1 cellular context compared by ENCODE assay signal in the genomic region with DNA sequence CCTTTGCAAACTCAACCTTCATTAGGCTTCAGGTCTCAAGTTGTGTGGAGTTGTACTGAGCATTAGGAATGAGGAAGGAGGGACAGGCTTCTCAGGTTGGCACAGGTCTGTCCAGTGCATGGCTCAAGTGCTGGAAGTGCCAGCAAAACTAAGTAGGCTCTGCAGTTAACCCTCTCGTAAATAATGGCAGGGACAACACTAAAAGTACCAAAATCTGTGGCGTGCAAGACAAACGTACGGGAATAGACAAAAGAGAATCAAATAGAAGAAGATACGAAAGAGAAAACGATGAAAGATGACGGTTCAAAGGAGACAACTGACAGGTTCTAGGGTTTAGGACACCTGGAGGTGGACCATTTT.
TF ChIP-seq lines count a peak whose summit lies in the region.

No MANE protein-coding gene starts in this region.

TF ChIP-seq in H1, 55 proteins besides CTCF, POLR2A, EP300 and RAD21:
- TF ChIP-seq SP4 (IDR thresholded peaks at IDR 0.05; ENCODE audit: low read length) (no peak), SP2 (IDR thresholded peaks at IDR 0.05; ENCODE audit: low read length) (no peak), CTBP2 (IDR thresholded peaks at IDR 0.05; ENCODE audit: borderline replicate concordance, insufficient read depth, insufficient read length, low read length) (no peak), SP1 (IDR thresholded peaks at IDR 0.05; ENCODE audit: low read depth, low read length) (no peak), MAFK (IDR thresholded peaks at IDR 0.05; ENCODE audit: low read depth, low read length) (no peak), TAF1 (IDR thresholded peaks at IDR 0.05; ENCODE audit: low read depth, low read length) (no peak), SIX5 (IDR thresholded peaks at IDR 0.05; ENCODE audit: low read depth, low read length) (no peak), GTF2F1 (IDR thresholded peaks at IDR 0.05; ENCODE audit: borderline replicate concordance, low read depth, low read length) (no peak), CREB1 (IDR thresholded peaks at IDR 0.05) (no peak), CEBPB (IDR thresholded peaks at IDR 0.05; ENCODE audit: low read depth, low read length) (no peak), BACH1 (IDR thresholded peaks at IDR 0.05; ENCODE audit: low read length) (no peak), KDM1A (IDR thresholded peaks at IDR 0.05; ENCODE audit: borderline replicate concordance, low read length) (no peak), RFX5 (IDR thresholded peaks at IDR 0.05; ENCODE audit: borderline replicate concordance, low read depth, low read length) (no peak)
- TF ChIP-seq, protein P1, sequence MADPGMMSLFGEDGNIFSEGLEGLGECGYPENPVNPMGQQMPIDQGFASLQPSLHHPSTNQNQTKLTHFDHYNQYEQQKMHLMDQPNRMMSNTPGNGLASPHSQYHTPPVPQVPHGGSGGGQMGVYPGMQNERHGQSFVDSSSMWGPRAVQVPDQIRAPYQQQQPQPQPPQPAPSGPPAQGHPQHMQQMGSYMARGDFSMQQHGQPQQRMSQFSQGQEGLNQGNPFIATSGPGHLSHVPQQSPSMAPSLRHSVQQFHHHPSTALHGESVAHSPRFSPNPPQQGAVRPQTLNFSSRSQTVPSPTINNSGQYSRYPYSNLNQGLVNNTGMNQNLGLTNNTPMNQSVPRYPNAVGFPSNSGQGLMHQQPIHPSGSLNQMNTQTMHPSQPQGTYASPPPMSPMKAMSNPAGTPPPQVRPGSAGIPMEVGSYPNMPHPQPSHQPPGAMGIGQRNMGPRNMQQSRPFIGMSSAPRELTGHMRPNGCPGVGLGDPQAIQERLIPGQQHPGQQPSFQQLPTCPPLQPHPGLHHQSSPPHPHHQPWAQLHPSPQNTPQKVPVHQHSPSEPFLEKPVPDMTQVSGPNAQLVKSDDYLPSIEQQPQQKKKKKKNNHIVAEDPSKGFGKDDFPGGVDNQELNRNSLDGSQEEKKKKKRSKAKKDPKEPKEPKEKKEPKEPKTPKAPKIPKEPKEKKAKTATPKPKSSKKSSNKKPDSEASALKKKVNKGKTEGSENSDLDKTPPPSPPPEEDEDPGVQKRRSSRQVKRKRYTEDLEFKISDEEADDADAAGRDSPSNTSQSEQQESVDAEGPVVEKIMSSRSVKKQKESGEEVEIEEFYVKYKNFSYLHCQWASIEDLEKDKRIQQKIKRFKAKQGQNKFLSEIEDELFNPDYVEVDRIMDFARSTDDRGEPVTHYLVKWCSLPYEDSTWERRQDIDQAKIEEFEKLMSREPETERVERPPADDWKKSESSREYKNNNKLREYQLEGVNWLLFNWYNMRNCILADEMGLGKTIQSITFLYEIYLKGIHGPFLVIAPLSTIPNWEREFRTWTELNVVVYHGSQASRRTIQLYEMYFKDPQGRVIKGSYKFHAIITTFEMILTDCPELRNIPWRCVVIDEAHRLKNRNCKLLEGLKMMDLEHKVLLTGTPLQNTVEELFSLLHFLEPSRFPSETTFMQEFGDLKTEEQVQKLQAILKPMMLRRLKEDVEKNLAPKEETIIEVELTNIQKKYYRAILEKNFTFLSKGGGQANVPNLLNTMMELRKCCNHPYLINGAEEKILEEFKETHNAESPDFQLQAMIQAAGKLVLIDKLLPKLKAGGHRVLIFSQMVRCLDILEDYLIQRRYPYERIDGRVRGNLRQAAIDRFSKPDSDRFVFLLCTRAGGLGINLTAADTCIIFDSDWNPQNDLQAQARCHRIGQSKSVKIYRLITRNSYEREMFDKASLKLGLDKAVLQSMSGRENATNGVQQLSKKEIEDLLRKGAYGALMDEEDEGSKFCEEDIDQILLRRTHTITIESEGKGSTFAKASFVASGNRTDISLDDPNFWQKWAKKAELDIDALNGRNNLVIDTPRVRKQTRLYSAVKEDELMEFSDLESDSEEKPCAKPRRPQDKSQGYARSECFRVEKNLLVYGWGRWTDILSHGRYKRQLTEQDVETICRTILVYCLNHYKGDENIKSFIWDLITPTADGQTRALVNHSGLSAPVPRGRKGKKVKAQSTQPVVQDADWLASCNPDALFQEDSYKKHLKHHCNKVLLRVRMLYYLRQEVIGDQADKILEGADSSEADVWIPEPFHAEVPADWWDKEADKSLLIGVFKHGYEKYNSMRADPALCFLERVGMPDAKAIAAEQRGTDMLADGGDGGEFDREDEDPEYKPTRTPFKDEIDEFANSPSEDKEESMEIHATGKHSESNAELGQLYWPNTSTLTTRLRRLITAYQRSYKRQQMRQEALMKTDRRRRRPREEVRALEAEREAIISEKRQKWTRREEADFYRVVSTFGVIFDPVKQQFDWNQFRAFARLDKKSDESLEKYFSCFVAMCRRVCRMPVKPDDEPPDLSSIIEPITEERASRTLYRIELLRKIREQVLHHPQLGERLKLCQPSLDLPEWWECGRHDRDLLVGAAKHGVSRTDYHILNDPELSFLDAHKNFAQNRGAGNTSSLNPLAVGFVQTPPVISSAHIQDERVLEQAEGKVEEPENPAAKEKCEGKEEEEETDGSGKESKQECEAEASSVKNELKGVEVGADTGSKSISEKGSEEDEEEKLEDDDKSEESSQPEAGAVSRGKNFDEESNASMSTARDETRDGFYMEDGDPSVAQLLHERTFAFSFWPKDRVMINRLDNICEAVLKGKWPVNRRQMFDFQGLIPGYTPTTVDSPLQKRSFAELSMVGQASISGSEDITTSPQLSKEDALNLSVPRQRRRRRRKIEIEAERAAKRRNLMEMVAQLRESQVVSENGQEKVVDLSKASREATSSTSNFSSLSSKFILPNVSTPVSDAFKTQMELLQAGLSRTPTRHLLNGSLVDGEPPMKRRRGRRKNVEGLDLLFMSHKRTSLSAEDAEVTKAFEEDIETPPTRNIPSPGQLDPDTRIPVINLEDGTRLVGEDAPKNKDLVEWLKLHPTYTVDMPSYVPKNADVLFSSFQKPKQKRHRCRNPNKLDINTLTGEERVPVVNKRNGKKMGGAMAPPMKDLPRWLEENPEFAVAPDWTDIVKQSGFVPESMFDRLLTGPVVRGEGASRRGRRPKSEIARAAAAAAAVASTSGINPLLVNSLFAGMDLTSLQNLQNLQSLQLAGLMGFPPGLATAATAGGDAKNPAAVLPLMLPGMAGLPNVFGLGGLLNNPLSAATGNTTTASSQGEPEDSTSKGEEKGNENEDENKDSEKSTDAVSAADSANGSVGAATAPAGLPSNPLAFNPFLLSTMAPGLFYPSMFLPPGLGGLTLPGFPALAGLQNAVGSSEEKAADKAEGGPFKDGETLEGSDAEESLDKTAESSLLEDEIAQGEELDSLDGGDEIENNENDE (IDR thresholded peaks at IDR 0.05; ENCODE audit: insufficient replicate concordance, low read length): no peak
- TF ChIP-seq, protein P2, sequence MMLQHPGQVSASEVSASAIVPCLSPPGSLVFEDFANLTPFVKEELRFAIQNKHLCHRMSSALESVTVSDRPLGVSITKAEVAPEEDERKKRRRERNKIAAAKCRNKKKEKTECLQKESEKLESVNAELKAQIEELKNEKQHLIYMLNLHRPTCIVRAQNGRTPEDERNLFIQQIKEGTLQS (IDR thresholded peaks at IDR 0.05; ENCODE audit: insufficient read depth, low read depth, low read length): no peak
- TF ChIP-seq, protein P3, sequence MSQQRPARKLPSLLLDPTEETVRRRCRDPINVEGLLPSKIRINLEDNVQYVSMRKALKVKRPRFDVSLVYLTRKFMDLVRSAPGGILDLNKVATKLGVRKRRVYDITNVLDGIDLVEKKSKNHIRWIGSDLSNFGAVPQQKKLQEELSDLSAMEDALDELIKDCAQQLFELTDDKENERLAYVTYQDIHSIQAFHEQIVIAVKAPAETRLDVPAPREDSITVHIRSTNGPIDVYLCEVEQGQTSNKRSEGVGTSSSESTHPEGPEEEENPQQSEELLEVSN (IDR thresholded peaks at IDR 0.05): no peak
